In genomic region chr4:6779667-6780565, GRCh38 we compare ENCODE assay signal across 7 cellular contexts. TPM values are rescaled to one million over a fixed set of nuclear protein-coding genes. Genes with fewer than 3 reads are reported as not detected.
DNase-seq lines count a peak whose midpoint lies in the region; ATAC-seq and TF ChIP-seq lines count a peak whose summit lies in the region.

No MANE protein-coding gene starts in this region.

- H3K4me1 ChIP-seq in psoas muscle, result peaks cover 31% of the 10 kb centered on the region

- H3K27ac Mint-ChIP-seq in Calu3 (ENCODE audit: unreplicated experiment), result no peak overlapping the region

- no peaks in the 10 kb centered on the region for H3K9me3 ChIP-seq in psoas muscle

- H3K27me3 Mint-ChIP-seq in Calu3 (ENCODE audit: unreplicated experiment), result peaks cover 20% of the 10 kb centered on the region

- no peaks in the 10 kb centered on the region for H3K36me3 ChIP-seq in psoas muscle (ENCODE audit: insufficient read depth in 1 of 2, low read depth in 1 of 2)

- no peak overlapping the region for H3K4me3 ChIP-seq in choroid plexus epithelial cell (ENCODE audit: low read depth, low read length)
- no peak overlapping the region for H3K4me3 ChIP-seq in psoas muscle

- TF ChIP-seq CTCF in choroid plexus epithelial cell (conservative IDR thresholded peaks at IDR 0.05; ENCODE audit: low read depth, low read length) (no peak), psoas muscle (IDR thresholded peaks at IDR 0.05) (no peak), Calu3 (IDR thresholded peaks at IDR 0.05; ENCODE audit: unreplicated experiment) (no peak)

- ATAC-seq in psoas muscle (peak in 3 of 4 donors; percentile 6 to 37 (median 36)), HG02759 (IDR thresholded peaks at IDR 0.05; ENCODE audit: unreplicated experiment) (no peak), HG03571 (IDR thresholded peaks at IDR 0.05; ENCODE audit: unreplicated experiment) (no peak)

- no TSS peak for BruUV-seq in Calu3 (replicated peaks; lab: Mats Ljungman, UMichigan)

- H3K27ac ChIP-seq in psoas muscle, result peak overlapping the region; percentile 99

- H3K36me3 Mint-ChIP-seq in Calu3 (ENCODE audit: insufficient read depth, unreplicated experiment), result peaks cover 19% of the 10 kb centered on the region

- peaks cover 20% of the 10 kb centered on the region for H3K4me1 Mint-ChIP-seq in Calu3 (ENCODE audit: low read depth, unreplicated experiment)

- H3K27me3 ChIP-seq in psoas muscle (ENCODE audit: insufficient read depth in 3 of 3, low read length in 2 of 3), result no peaks in the 10 kb centered on the region

- H3K4me3 Mint-ChIP-seq in Calu3 (ENCODE audit: low read depth, unreplicated experiment), result no peak overlapping the region

- WGBS in psoas muscle, 3 donors, result 41 to 49% (median 46%) methylated on average over 17 of the region's 17 CpGs

- DNase-seq in HT-29 (ENCODE audit: low spot score) (peak; percentile 24), NCI-H2227 (lab: John Stamatoyannopoulos, UW; ENCODE audit: unreplicated experiment) (peak; percentile 72), choroid plexus epithelial cell (ENCODE audit: low read depth) (peak; percentile 69), psoas muscle (no peak), Calu3 (no peak)

- intact Hi-C loops in psoas muscle (cut with DNase I), result loop anchor here (5.0 kb wide), 3 partner anchors 63 to 92 kb away; partner anchors contain the start of gene BLOC1S4 (in 1 of the 2)
- intact Hi-C loops in Calu3 (cut with micrococcal nuclease; ENCODE audit: unreplicated experiment), result loop anchor here (2.0 to 10.0 kb wide), 2 partner anchors 27 to 75 kb away; no protein-coding TSS in a partner anchor

- CTCF ChIA-PET in Calu3 (lab: Charles Lee), result no interaction called here

- no peaks in the 10 kb centered on the region for H3K9me3 Mint-ChIP-seq in Calu3 (ENCODE audit: low read depth, unreplicated experiment)

RNA-seq across cellular contexts. Expression of gene KIAA0232, which starts 2.6 kb away (rescaled TPM):
- total RNA-seq in HT-29 (2014; rRNA removed; shearing (Covaris generic)), result 5.7 and 6.0 TPM in 2 replicates
- 10 to 100 TPM; 50.9 to 79.8 (median 56.8) TPM for total RNA-seq in psoas muscle
- 10 to 100 TPM in 2 of 3 donors, 1 to 10 TPM in 1; 8.7 to 53.3 (median 20.8) TPM for polyA plus RNA-seq in psoas muscle
- 17.4 and 17.7 TPM in 2 replicates for total RNA-seq in Calu3 (2022)

Comparison
In these comparisons a context has a peak if more than half of its experiments do, and no peak if none do; other contexts are left out.
1. DNase-seq: peak in HT-29 (single experiment), NCI-H2227 (single experiment) and choroid plexus epithelial cell (single experiment); none in psoas muscle (0 of 2) and Calu3 (single experiment).
2. ATAC-seq: peak in psoas muscle (3 of 4); none in HG02759 (single experiment) and HG03571 (single experiment).